ENCODE assay signal across 8 cellular contexts in genomic region chr20:58892932-58893224, GRCh38. TPM values are rescaled to one million over a fixed set of nuclear protein-coding genes. Genes with fewer than 3 reads are reported as not detected.
A peak's percentile ranks its signal among the peaks of the same experiment; 100 is the strongest.
DNase-seq lines count a peak whose midpoint lies in the region; ATAC-seq, FAIRE-seq and TF ChIP-seq lines count a peak whose summit lies in the region.

No MANE protein-coding gene starts in this region.

- peaks cover 60% of the 10 kb centered on the region for H3K4me1 Mint-ChIP-seq in neural crest cell

- H3K27ac ChIP-seq in cingulate gyrus (ENCODE audit: low read depth, low read length), result peak overlapping the region; percentile 85

- TF ChIP-seq CTCF in neural crest cell (conservative IDR thresholded peaks at IDR 0.05), result no peak

- peak; percentile 28 for DNase-seq in NCI-H2171 (lab: John Stamatoyannopoulos, UW)
- no peak for DNase-seq in neural crest cell (ENCODE audit: low read depth, low spot score)
- no peak for DNase-seq in ureter (ENCODE audit: low spot score)
- DNase-seq in activated gamma-delta T cell treated with Interleukin-2 at 50 U/mL for 16 hours, result no peak

- peaks cover 9% of the 10 kb centered on the region for H3K27me3 Mint-ChIP-seq in neural crest cell (ENCODE audit: low read depth)

- peak overlapping the region; percentile 99 for H3K27ac Mint-ChIP-seq in neural crest cell (ENCODE audit: unreplicated experiment)

- H3K4me3 Mint-ChIP-seq in neural crest cell, result peak overlapping the region; percentile 95

- H3K36me3 Mint-ChIP-seq in neural crest cell (ENCODE audit: low read depth), result peaks cover 7% of the 10 kb centered on the region

- no peak for ATAC-seq in GM21515 (IDR thresholded peaks at IDR 0.05; ENCODE audit: unreplicated experiment)
- ATAC-seq in GM18519 (IDR thresholded peaks at IDR 0.05; ENCODE audit: low FRiP score, unreplicated experiment), result no peak

- FAIRE-seq in G401.6 (lab: Jason Lieb, UNC), result peak; percentile 3

- no peaks in the 10 kb centered on the region for H3K9me3 Mint-ChIP-seq in neural crest cell

RNA-seq across cellular contexts. Expression of gene GNAS, which starts 40.4 kb away (rescaled TPM):
- total RNA-seq in neural crest cell (1,339 and 1,425 TPM in 2 replicates), ureter (940 TPM)

RNA-seq across cellular contexts. Expression of gene GNAS-AS1, which starts 42.2 kb away (rescaled TPM):
- 3.8 and 6.3 TPM in 2 replicates for total RNA-seq in neural crest cell
- total RNA-seq in ureter, result 2.4 TPM
